In genomic region chr6:29602564-29603361, GRCh38 we compare ENCODE assay signal across 10 cellular contexts. TPM values are rescaled to one million over a fixed set of nuclear protein-coding genes. Genes with fewer than 3 reads are reported as not detected.
DNase-seq lines count a peak whose midpoint lies in the region; ATAC-seq and TF ChIP-seq lines count a peak whose summit lies in the region.
"Had no signal": no experiment of that assay in that cellular context is flagged by ENCODE, and none has a peak within 500 bp of the region (broad histone marks: within the 10 kb centered on the region; RNA-seq: fewer than 3 reads in every experiment).

No MANE protein-coding gene starts in this region.

- ATAC-seq in left colon (no peak), GM21381 (IDR thresholded peaks at IDR 0.05; ENCODE audit: unreplicated experiment) (no peak)

- no peak overlapping the region for H3K27ac ChIP-seq in VCaP

- H3K36me3 Mint-ChIP-seq in activated CD4-positive, alpha-beta memory T cell treated with anti-CD3 and anti-CD28 coated beads for 36 hours = peaks cover 16% of the 10 kb centered on the region

- no peaks in the 10 kb centered on the region for H3K9me3 Mint-ChIP-seq in activated CD4-positive, alpha-beta memory T cell treated with anti-CD3 and anti-CD28 coated beads for 36 hours

- intact Hi-C loops in activated CD4-positive, alpha-beta memory T cell treated with anti-CD3 and anti-CD28 coated beads for 36 hours (cut with micrococcal nuclease) = no loop called here
- intact Hi-C loops in left colon (cut with DNase I, micrococcal nuclease) = no loop called here

- peak; percentile 48 for TF ChIP-seq CTCF in VCaP (conservative IDR thresholded peaks at IDR 0.05)

- no peaks in the 10 kb centered on the region for H3K27me3 Mint-ChIP-seq in activated CD4-positive, alpha-beta memory T cell treated with anti-CD3 and anti-CD28 coated beads for 36 hours

- H3K27ac Mint-ChIP-seq in activated CD4-positive, alpha-beta memory T cell treated with anti-CD3 and anti-CD28 coated beads for 36 hours = no peak overlapping the region

- H3K4me3 Mint-ChIP-seq in activated CD4-positive, alpha-beta memory T cell treated with anti-CD3 and anti-CD28 coated beads for 36 hours = no peak overlapping the region

- H3K4me1 Mint-ChIP-seq in activated CD4-positive, alpha-beta memory T cell treated with anti-CD3 and anti-CD28 coated beads for 36 hours (ENCODE audit: low read depth) = no peaks in the 10 kb centered on the region

- POLR2A ChIA-PET in activated CD4-positive, alpha-beta memory T cell treated with anti-CD3 and anti-CD28 coated beads for 36 hours (lab: Charles Lee) = no interaction called here

- CTCF ChIA-PET in activated CD4-positive, alpha-beta memory T cell treated with anti-CD3 and anti-CD28 coated beads for 36 hours (lab: Charles Lee) = no interaction called here

- peak; percentile 38 for DNase-seq in NCI-H1092 treated with DMSO at 0.1 percent for 48 hours (lab: John Stamatoyannopoulos, UW)
- no peak for DNase-seq in NCI-H1092 (lab: John Stamatoyannopoulos, UW)
- DNase-seq in HT1080 (ENCODE audit: low read depth) = peak; percentile 50
- peak; percentile 24 to 30 for DNase-seq in lung microvascular endothelial cell (ENCODE audit: low read depth in 2 of 2)
- no peak for DNase-seq in activated CD4-positive, alpha-beta memory T cell treated with anti-CD3 and anti-CD28 coated beads for 36 hours
- DNase-seq in left colon = no peak
- DNase-seq: T-helper 9 cell had no signal

RNA-seq across cellular contexts. Expression of gene OR2H2, which starts 17.8 kb away (rescaled TPM):
- total RNA-seq in HT1080 (2014; rRNA removed; shearing (Covaris generic)) = not detected in 2 replicates
- polyA plus RNA-seq in HT1080 (2015; cell fraction: cytosol; rRNA removed) = not detected in 2 replicates
- not detected in 2 replicates for polyA plus RNA-seq in HT1080 (2015; cell fraction: nucleus; rRNA removed)
- total RNA-seq in lung microvascular endothelial cell (not detected in 2 replicates), left colon (not detected)
- total RNA-seq in activated CD4-positive, alpha-beta memory T cell treated with anti-CD3 and anti-CD28 coated beads for 36 hours = not detected
- total RNA-seq: skeletal muscle tissue had no signal

RNA-seq across cellular contexts. Expression of gene GABBR1, which starts 30.2 kb away (rescaled TPM):
- 5.4 and 10.4 TPM in 2 replicates for total RNA-seq in HT1080 (2014; rRNA removed; shearing (Covaris generic))
- polyA plus RNA-seq in HT1080 (2015; cell fraction: cytosol; rRNA removed) = 9.8 and 13.5 TPM in 2 replicates
- 146 and 187 TPM in 2 replicates for polyA plus RNA-seq in HT1080 (2015; cell fraction: nucleus; rRNA removed)
- total RNA-seq in lung microvascular endothelial cell (1.7 and 4.0 TPM in 2 replicates), left colon (10 to 100 TPM; 16.7 to 21.8 TPM)
- total RNA-seq in activated CD4-positive, alpha-beta memory T cell treated with anti-CD3 and anti-CD28 coated beads for 36 hours = 10 to 100 TPM; 21.1 to 23.5 TPM

RNA-seq across cellular contexts. Expression of gene UBD, which starts 43.2 kb away (rescaled TPM):
- not detected in 2 replicates for total RNA-seq in HT1080 (2014; rRNA removed; shearing (Covaris generic))
- polyA plus RNA-seq in HT1080 (2015; cell fraction: cytosol; rRNA removed) = 0.17 TPM in 1 of 2 replicates, not detected in the other
- 1.1 TPM in 1 of 2 replicates, not detected in the other for polyA plus RNA-seq in HT1080 (2015; cell fraction: nucleus; rRNA removed)
- 29.2 and 39.0 TPM in 2 replicates for total RNA-seq in lung microvascular endothelial cell
- total RNA-seq in activated CD4-positive, alpha-beta memory T cell treated with anti-CD3 and anti-CD28 coated beads for 36 hours = under 1 TPM; 0.59 to 0.70 TPM
- 1 to 10 TPM; 2.3 to 2.7 TPM for total RNA-seq in left colon

RNA-seq across cellular contexts. Expression of gene MOG, which starts 54.1 kb away (rescaled TPM):
- total RNA-seq in HT1080 (2014; rRNA removed; shearing (Covaris generic)) = not detected in 2 replicates
- not detected in 2 replicates for polyA plus RNA-seq in HT1080 (2015; cell fraction: cytosol; rRNA removed)
- not detected in 2 replicates for polyA plus RNA-seq in HT1080 (2015; cell fraction: nucleus; rRNA removed)
- total RNA-seq in lung microvascular endothelial cell (not detected in 2 replicates), left colon (not detected)
- not detected for total RNA-seq in activated CD4-positive, alpha-beta memory T cell treated with anti-CD3 and anti-CD28 coated beads for 36 hours
- total RNA-seq: skeletal muscle tissue had no signal

Comparison
In these comparisons a context has a peak if more than half of its experiments do, and no peak if none do; other contexts are left out.
1. DNase-seq: peak in NCI-H1092 treated with DMSO at 0.1 percent for 48 hours (single experiment), HT1080 (single experiment) and lung microvascular endothelial cell (2 of 2); none in NCI-H1092 (single experiment), activated CD4-positive, alpha-beta memory T cell treated with anti-CD3 and anti-CD28 coated beads for 36 hours (single experiment) and left colon (0 of 2).